8 cellular contexts compared by ENCODE assay signal in genomic region chr12:122079038-122079531, GRCh38. TPM values are rescaled to one million over a fixed set of nuclear protein-coding genes. Genes with fewer than 3 reads are reported as not detected.
DNase-seq lines count a peak whose midpoint lies in the region; ATAC-seq and TF ChIP-seq lines count a peak whose summit lies in the region.

No MANE protein-coding gene starts in this region.

- peak overlapping the region; percentile 74 for H3K4me3 ChIP-seq in HEK293 (ENCODE audit: low read depth, low read length)
- H3K4me3 ChIP-seq in endocrine pancreas (ENCODE audit: control insufficient read depth, insufficient read depth, low read length): peak overlapping the region; percentile 85
- H3K4me3 ChIP-seq in naive thymus-derived CD4-positive, alpha-beta T cell (ENCODE audit: low read length): peak overlapping the region; percentile 66

- peak overlapping the region; percentile 75 for H3K27ac ChIP-seq in C4-2B
- H3K27ac ChIP-seq in HEK293 (ENCODE audit: extremely low read depth, low read depth, low read length): peak overlapping the region; percentile 85; the same call in 1 of the 2 replicates
- H3K27ac ChIP-seq in naive thymus-derived CD4-positive, alpha-beta T cell (ENCODE audit: low read depth, low read length): peak overlapping the region; percentile 82

- H3K27ac Mint-ChIP-seq in T-helper 1 cell treated with Interleukin-12 subunit alpha and Interleukin-12 subunit beta and Interleukin-4 antibody, amounts not matched to agents 30 μg/mL and 1 μg/mL, for 36 hours: peak overlapping the region; percentile 90
- peak overlapping the region; percentile 82 to 99 (median 88) for H3K27ac Mint-ChIP-seq in naive thymus-derived CD4-positive, alpha-beta T cell

- H3K4me3 Mint-ChIP-seq in T-helper 1 cell treated with Interleukin-12 subunit alpha and Interleukin-12 subunit beta and Interleukin-4 antibody, amounts not matched to agents 30 μg/mL and 1 μg/mL, for 36 hours: peak overlapping the region; percentile 96
- peak overlapping the region; percentile 85 to 100 (median 98) for H3K4me3 Mint-ChIP-seq in naive thymus-derived CD4-positive, alpha-beta T cell

- H3K9ac ChIP-seq in endocrine pancreas (ENCODE audit: control insufficient read depth, insufficient read depth, low read length): peak overlapping the region; percentile 95

- peaks cover 15% of the 10 kb centered on the region for H3K36me3 Mint-ChIP-seq in T-helper 1 cell treated with Interleukin-12 subunit alpha and Interleukin-12 subunit beta and Interleukin-4 antibody, amounts not matched to agents 30 μg/mL and 1 μg/mL, for 36 hours (ENCODE audit: low read depth)
- peaks cover 0 to 22% (median 5%) of the 10 kb centered on the region in 5 donors for H3K36me3 Mint-ChIP-seq in naive thymus-derived CD4-positive, alpha-beta T cell

- DNase-seq in naive thymus-derived CD4-positive, alpha-beta T cell: peak in 1 of 9 donors; percentile 44

- H3K36me3 ChIP-seq in HEK293 (ENCODE audit: control insufficient read depth in 2 of 2, insufficient read depth in 1 of 2, low read length in 2 of 2) (peaks cover 0 to 9% of the 10 kb centered on the region in 2 experiments; a peak in 2 of 3 replicates), endocrine pancreas (ENCODE audit: control insufficient read depth, insufficient read depth, low read length) (no peaks in the 10 kb centered on the region)
- H3K36me3 ChIP-seq in naive thymus-derived CD4-positive, alpha-beta T cell (ENCODE audit: control insufficient read depth in 2 of 3, insufficient read depth in 3 of 3, low read length in 3 of 3): peaks cover 0 to 5% (median 0%) of the 10 kb centered on the region in 3 experiments

- H3K9me3 ChIP-seq in HEK293 (ENCODE audit: control insufficient read depth, insufficient read depth, low read depth, low read length) (no peaks in the 10 kb centered on the region), endocrine pancreas (ENCODE audit: control insufficient read depth, low read length) (no peaks in the 10 kb centered on the region)
- H3K9me3 ChIP-seq in naive thymus-derived CD4-positive, alpha-beta T cell (ENCODE audit: control insufficient read depth in 2 of 3, low read length in 3 of 3): no peaks in the 10 kb centered on the region

- H3K9me3 Mint-ChIP-seq in T-helper 1 cell treated with Interleukin-12 subunit alpha and Interleukin-12 subunit beta and Interleukin-4 antibody, amounts not matched to agents 30 μg/mL and 1 μg/mL, for 36 hours: no peaks in the 10 kb centered on the region
- peaks cover 0 to 2% (median 0%) of the 10 kb centered on the region in 11 donors for H3K9me3 Mint-ChIP-seq in naive thymus-derived CD4-positive, alpha-beta T cell

- intact Hi-C loops in naive thymus-derived CD4-positive, alpha-beta T cell (cut with micrococcal nuclease): loop anchor here (1.0 to 5.0 kb wide), 3 partner anchors 9 to 287 kb away; partner anchors contain the start of genes CFAP251 (in 1 of the 2) and RHOF (in 1 of the 2)

- no peak for TF ChIP-seq CTCF in C4-2B (conservative IDR thresholded peaks at IDR 0.05)
- TF ChIP-seq CTCF in HEK293 (tag by site-specific recombination; IDR thresholded peaks at IDR 0.05): no peak

- peak; percentile 17 for ATAC-seq in naive thymus-derived CD4-positive, alpha-beta T cell
- ATAC-seq in HG02678 (IDR thresholded peaks at IDR 0.05; ENCODE audit: unreplicated experiment): no peak
- ATAC-seq in GM19467 (IDR thresholded peaks at IDR 0.05; ENCODE audit: unreplicated experiment): no peak
- ATAC-seq in GM18870 (IDR thresholded peaks at IDR 0.05; ENCODE audit: unreplicated experiment): no peak

- H3K4me1 ChIP-seq in HEK293 (ENCODE audit: control insufficient read depth, insufficient read depth, low read length) (peaks cover 16% of the 10 kb centered on the region), endocrine pancreas (ENCODE audit: control insufficient read depth, insufficient read depth, low read length) (no peaks in the 10 kb centered on the region)
- peaks cover 29 to 32% of the 10 kb centered on the region in 2 donors for H3K4me1 ChIP-seq in naive thymus-derived CD4-positive, alpha-beta T cell (ENCODE audit: control insufficient read depth in 2 of 2, insufficient read depth in 2 of 2, low read length in 2 of 2)

- H3K27me3 ChIP-seq in endocrine pancreas (ENCODE audit: control insufficient read depth, insufficient read depth, low read length): no peaks in the 10 kb centered on the region
- H3K27me3 ChIP-seq in naive thymus-derived CD4-positive, alpha-beta T cell (ENCODE audit: control insufficient read depth in 2 of 2, insufficient read depth in 2 of 2, low read length in 2 of 2): no peaks in the 10 kb centered on the region

- peaks cover under 1% of the 10 kb centered on the region for H3K27me3 Mint-ChIP-seq in T-helper 1 cell treated with Interleukin-12 subunit alpha and Interleukin-12 subunit beta and Interleukin-4 antibody, amounts not matched to agents 30 μg/mL and 1 μg/mL, for 36 hours (ENCODE audit: low read depth)
- no peaks in the 10 kb centered on the region for H3K27me3 Mint-ChIP-seq in naive thymus-derived CD4-positive, alpha-beta T cell

- POLR2A ChIA-PET in HEK293 (lab: Yijun Ruan, JAX): interaction anchor here (1.0 to 2.3 kb wide), 7 partner anchors 10 to 422 kb away, joined by 3 to 32 read pairs (median 7); partner anchors contain the start of genes B3GNT4, DIABLO and ZCCHC8
- POLR2A ChIA-PET in naive thymus-derived CD4-positive, alpha-beta T cell (lab: Charles Lee): interaction anchor here (0.6 to 8.8 kb wide), 6 partner anchors 11 to 37 kb away, joined by 3 to 150 read pairs (median 34); no protein-coding TSS in a partner anchor

- CTCF ChIA-PET in HEK293 (lab: Yijun Ruan, JAX): interaction anchor here (0.9 to 2.5 kb wide), 3 partner anchors 8 to 25 kb away, joined by 3 to 11 read pairs (median 4); no protein-coding TSS in a partner anchor
- CTCF ChIA-PET in naive thymus-derived CD4-positive, alpha-beta T cell (lab: Charles Lee): interaction anchor here (1.1 to 3.7 kb wide), 2 partner anchors 21 to 27 kb away, joined by 3 to 30 read pairs; no protein-coding TSS in a partner anchor

- H3K4me1 Mint-ChIP-seq in T-helper 1 cell treated with Interleukin-12 subunit alpha and Interleukin-12 subunit beta and Interleukin-4 antibody, amounts not matched to agents 30 μg/mL and 1 μg/mL, for 36 hours (ENCODE audit: low read depth): peaks cover 48% of the 10 kb centered on the region
- peaks cover 7 to 52% (median 35%) of the 10 kb centered on the region in 7 donors for H3K4me1 Mint-ChIP-seq in naive thymus-derived CD4-positive, alpha-beta T cell

TF ChIP-seq in HEK293, 187 proteins besides CTCF, POLR2A, EP300 and RAD21 (continues in another document):
- TF ChIP-seq BCL6B (tag by site-specific recombination; IDR thresholded peaks at IDR 0.05) (no peak), SALL2 (tag by site-specific recombination; IDR thresholded peaks at IDR 0.05; ENCODE audit: borderline replicate concordance) (no peak), SP7 (tag by site-specific recombination; IDR thresholded peaks at IDR 0.05) (0 out of 2 replicates have a peak, but pooled peaks have one; percentile 18), ZBTB20 (tag by site-specific recombination; IDR thresholded peaks at IDR 0.05) (peak; percentile 50; the same call in 1 of the 2 replicates), EGR2 (tag by site-specific recombination; IDR thresholded peaks at IDR 0.05; ENCODE audit: low read depth) (no peak), ZNF391 (tag by site-specific recombination; IDR thresholded peaks at IDR 0.05; ENCODE audit: borderline replicate concordance, low read depth) (no peak), ZNF366 (tag by site-specific recombination; conservative IDR thresholded peaks at IDR 0.05) (no peak), ZBTB26 (tag by site-specific recombination; optimal IDR thresholded peaks at IDR 0.05) (peak; percentile 31), GLIS2 (tag by site-specific recombination; IDR thresholded peaks at IDR 0.05) (0 out of 2 replicates have a peak, but pooled peaks have one; percentile 34), ZNF514 (tag by site-specific recombination; IDR thresholded peaks at IDR 0.05) (no peak), ZNF157 (tag by site-specific recombination; IDR thresholded peaks at IDR 0.05) (no peak), ZNF677 (tag by site-specific recombination; IDR thresholded peaks at IDR 0.05) (no peak), GFI1B (tag by site-specific recombination; IDR thresholded peaks at IDR 0.05) (no peak), ZNF114 (tag by site-specific recombination; IDR thresholded peaks at IDR 0.05) (no peak), KLF10 (tag by site-specific recombination; IDR thresholded peaks at IDR 0.05) (no peak), ZNF600 (tag by site-specific recombination; IDR thresholded peaks at IDR 0.05) (no peak), SP3 (tag by site-specific recombination; IDR thresholded peaks at IDR 0.05) (no peak), ZBTB8A (tag by site-specific recombination; IDR thresholded peaks at IDR 0.05) (no peak), KLF1 (tag by site-specific recombination; IDR thresholded peaks at IDR 0.05) (no peak), ZNF48 (tag by site-specific recombination; IDR thresholded peaks at IDR 0.05) (no peak)

RNA-seq across cellular contexts. Expression of gene MLXIP, which starts 0.5 kb away (rescaled TPM):
- total RNA-seq in naive thymus-derived CD4-positive, alpha-beta T cell: 100 to 1,000 TPM in 4 of 5 experiments, 10 to 100 TPM in 1; 57.0 to 123 (median 115) TPM
- 10 to 100 TPM; 17.4 to 29.8 TPM for polyA plus RNA-seq in naive thymus-derived CD4-positive, alpha-beta T cell

RNA-seq across cellular contexts. Expression of gene BCL7A, which starts 57.4 kb away (rescaled TPM):
- 1 to 10 TPM; 4.1 to 6.6 (median 5.4) TPM for total RNA-seq in naive thymus-derived CD4-positive, alpha-beta T cell
- polyA plus RNA-seq in naive thymus-derived CD4-positive, alpha-beta T cell: 10 to 100 TPM in 1 of 2 donors, 1 to 10 TPM in 1; 4.0 to 11.9 TPM
